Comparison of ENCODE assay signal across 4 cellular contexts in the genomic region with DNA sequence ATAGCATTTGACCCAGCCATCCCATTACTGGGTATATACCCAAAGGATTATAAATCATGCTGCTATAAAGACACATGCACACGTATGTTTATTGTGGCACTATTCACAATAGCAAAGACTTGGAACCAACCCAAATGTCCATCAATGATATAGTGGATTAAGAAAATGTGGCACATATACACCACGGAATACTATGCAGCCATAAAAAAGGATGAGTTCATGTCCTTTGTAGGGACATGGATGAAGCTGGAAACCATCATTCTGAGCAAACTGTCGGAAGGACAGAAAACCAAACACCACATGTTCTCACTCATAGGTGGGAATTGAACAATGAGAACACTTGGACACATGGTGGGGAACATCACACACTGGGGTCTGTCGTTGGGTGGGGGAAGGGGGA. TPM values are rescaled to one million over a fixed set of nuclear protein-coding genes. Genes with fewer than 3 reads are reported as not detected.
"Had no signal": no experiment of that assay in that cellular context is flagged by ENCODE, and none has a peak within 500 bp of the region (broad histone marks: within the 10 kb centered on the region; RNA-seq: fewer than 3 reads in every experiment).

No MANE protein-coding gene starts in this region.

RNA-seq across cellular contexts. Expression of gene PODN, which starts 51.8 kb away (rescaled TPM):
- total RNA-seq: kidney epithelial cell, mammary epithelial cell had no signal
- polyA plus RNA-seq: keratinocyte; mammary epithelial cell; naive thymus-derived CD4-positive, alpha-beta T cell had no signal
